Comparison of ENCODE assay signal across 2 cellular contexts in the genomic region with DNA sequence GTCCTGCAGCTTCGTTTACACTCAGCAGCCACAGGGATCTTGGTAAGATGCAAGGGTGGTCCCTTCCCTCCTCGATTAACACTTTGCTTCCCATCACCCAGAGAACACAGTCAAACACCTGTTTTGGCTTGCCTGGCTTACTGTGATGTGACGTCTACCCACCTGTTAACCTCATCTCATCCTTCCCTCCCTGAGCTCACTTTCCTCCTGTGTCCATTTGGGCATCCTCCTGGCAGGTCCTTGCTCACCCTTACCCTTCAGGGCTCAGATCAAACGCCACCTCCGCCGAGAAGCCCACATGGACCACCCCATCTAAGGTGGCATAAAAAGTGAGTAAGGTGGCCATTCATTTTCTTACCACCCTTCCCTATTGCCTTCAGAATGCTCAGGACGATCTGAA.
TF ChIP-seq lines count a peak whose summit lies in the region.

No MANE protein-coding gene starts in this region.

TF ChIP-seq in A549, 52 proteins besides CTCF, POLR2A, EP300 and RAD21 (continued from another document):
- TF ChIP-seq, protein P1, sequence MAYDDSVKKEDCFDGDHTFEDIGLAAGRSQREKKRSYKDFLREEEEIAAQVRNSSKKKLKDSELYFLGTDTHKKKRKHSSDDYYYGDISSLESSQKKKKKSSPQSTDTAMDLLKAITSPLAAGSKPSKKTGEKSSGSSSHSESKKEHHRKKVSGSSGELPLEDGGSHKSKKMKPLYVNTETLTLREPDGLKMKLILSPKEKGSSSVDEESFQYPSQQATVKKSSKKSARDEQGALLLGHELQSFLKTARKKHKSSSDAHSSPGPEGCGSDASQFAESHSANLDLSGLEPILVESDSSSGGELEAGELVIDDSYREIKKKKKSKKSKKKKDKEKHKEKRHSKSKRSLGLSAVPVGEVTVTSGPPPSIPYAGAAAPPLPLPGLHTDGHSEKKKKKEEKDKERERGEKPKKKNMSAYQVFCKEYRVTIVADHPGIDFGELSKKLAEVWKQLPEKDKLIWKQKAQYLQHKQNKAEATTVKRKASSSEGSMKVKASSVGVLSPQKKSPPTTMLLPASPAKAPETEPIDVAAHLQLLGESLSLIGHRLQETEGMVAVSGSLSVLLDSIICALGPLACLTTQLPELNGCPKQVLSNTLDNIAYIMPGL (CRISPR knock-in tag; IDR thresholded peaks at IDR 0.05; ENCODE audit: borderline replicate concordance), result no peak
- TF ChIP-seq POLR2AphosphoS2 (conservative IDR thresholded peaks at IDR 0.05; ENCODE audit: low read length), result no peak
- TF ChIP-seq TFCP2L1 (CRISPR knock-in tag; IDR thresholded peaks at IDR 0.05), result no peak
- TF ChIP-seq, protein P2, sequence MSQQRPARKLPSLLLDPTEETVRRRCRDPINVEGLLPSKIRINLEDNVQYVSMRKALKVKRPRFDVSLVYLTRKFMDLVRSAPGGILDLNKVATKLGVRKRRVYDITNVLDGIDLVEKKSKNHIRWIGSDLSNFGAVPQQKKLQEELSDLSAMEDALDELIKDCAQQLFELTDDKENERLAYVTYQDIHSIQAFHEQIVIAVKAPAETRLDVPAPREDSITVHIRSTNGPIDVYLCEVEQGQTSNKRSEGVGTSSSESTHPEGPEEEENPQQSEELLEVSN (IDR thresholded peaks at IDR 0.05; ENCODE audit: borderline replicate concordance, low read depth), result no peak
- no peak for TF ChIP-seq RCOR1 (IDR thresholded peaks at IDR 0.05; ENCODE audit: low read depth, low read length)
- TF ChIP-seq NPAS2 (CRISPR knock-in tag; IDR thresholded peaks at IDR 0.05; ENCODE audit: borderline replicate concordance), result no peak
- no peak for TF ChIP-seq EHMT2 (IDR thresholded peaks at IDR 0.05; ENCODE audit: low read depth)
- TF ChIP-seq ZC3H11A (IDR thresholded peaks at IDR 0.05), result no peak
- TF ChIP-seq, protein P3, sequence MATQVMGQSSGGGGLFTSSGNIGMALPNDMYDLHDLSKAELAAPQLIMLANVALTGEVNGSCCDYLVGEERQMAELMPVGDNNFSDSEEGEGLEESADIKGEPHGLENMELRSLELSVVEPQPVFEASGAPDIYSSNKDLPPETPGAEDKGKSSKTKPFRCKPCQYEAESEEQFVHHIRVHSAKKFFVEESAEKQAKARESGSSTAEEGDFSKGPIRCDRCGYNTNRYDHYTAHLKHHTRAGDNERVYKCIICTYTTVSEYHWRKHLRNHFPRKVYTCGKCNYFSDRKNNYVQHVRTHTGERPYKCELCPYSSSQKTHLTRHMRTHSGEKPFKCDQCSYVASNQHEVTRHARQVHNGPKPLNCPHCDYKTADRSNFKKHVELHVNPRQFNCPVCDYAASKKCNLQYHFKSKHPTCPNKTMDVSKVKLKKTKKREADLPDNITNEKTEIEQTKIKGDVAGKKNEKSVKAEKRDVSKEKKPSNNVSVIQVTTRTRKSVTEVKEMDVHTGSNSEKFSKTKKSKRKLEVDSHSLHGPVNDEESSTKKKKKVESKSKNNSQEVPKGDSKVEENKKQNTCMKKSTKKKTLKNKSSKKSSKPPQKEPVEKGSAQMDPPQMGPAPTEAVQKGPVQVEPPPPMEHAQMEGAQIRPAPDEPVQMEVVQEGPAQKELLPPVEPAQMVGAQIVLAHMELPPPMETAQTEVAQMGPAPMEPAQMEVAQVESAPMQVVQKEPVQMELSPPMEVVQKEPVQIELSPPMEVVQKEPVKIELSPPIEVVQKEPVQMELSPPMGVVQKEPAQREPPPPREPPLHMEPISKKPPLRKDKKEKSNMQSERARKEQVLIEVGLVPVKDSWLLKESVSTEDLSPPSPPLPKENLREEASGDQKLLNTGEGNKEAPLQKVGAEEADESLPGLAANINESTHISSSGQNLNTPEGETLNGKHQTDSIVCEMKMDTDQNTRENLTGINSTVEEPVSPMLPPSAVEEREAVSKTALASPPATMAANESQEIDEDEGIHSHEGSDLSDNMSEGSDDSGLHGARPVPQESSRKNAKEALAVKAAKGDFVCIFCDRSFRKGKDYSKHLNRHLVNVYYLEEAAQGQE (IDR thresholded peaks at IDR 0.05), result no peak
- TF ChIP-seq KDM1A (IDR thresholded peaks at IDR 0.05; ENCODE audit: low read depth), result no peak
- no peak for TF ChIP-seq MAFK (IDR thresholded peaks at IDR 0.05; ENCODE audit: partially characterized antibody)
- no peak for TF ChIP-seq FOXS1 (CRISPR knock-in tag; IDR thresholded peaks at IDR 0.05)
- TF ChIP-seq RNF2 (IDR thresholded peaks at IDR 0.05; ENCODE audit: borderline replicate concordance, low read depth), result no peak
- TF ChIP-seq HOXA7 (CRISPR knock-in tag; IDR thresholded peaks at IDR 0.05), result no peak
- TF ChIP-seq RARB (CRISPR knock-in tag; IDR thresholded peaks at IDR 0.05), result no peak
- TF ChIP-seq JUN (IDR thresholded peaks at IDR 0.05), result no peak
TF ChIP-seq in A549: peak in this region for 0.

TF ChIP-seq in HEK293, 187 proteins besides CTCF, POLR2A, EP300 and RAD21 (continued from another document):
- TF ChIP-seq SCRT1 (tag by site-specific recombination; IDR thresholded peaks at IDR 0.05; ENCODE audit: borderline replicate concordance), result peak; percentile 87
- TF ChIP-seq, protein P4, sequence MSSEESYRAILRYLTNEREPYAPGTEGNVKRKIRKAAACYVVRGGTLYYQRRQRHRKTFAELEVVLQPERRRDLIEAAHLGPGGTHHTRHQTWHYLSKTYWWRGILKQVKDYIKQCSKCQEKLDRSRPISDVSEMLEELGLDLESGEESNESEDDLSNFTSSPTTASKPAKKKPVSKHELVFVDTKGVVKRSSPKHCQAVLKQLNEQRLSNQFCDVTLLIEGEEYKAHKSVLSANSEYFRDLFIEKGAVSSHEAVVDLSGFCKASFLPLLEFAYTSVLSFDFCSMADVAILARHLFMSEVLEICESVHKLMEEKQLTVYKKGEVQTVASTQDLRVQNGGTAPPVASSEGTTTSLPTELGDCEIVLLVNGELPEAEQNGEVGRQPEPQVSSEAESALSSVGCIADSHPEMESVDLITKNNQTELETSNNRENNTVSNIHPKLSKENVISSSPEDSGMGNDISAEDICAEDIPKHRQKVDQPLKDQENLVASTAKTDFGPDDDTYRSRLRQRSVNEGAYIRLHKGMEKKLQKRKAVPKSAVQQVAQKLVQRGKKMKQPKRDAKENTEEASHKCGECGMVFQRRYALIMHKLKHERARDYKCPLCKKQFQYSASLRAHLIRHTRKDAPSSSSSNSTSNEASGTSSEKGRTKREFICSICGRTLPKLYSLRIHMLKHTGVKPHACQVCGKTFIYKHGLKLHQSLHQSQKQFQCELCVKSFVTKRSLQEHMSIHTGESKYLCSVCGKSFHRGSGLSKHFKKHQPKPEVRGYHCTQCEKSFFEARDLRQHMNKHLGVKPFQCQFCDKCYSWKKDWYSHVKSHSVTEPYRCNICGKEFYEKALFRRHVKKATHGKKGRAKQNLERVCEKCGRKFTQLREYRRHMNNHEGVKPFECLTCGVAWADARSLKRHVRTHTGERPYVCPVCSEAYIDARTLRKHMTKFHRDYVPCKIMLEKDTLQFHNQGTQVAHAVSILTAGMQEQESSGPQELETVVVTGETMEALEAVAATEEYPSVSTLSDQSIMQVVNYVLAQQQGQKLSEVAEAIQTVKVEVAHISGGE (tag by site-specific recombination; conservative IDR thresholded peaks at IDR 0.05; ENCODE audit: low read depth), result no peak
- TF ChIP-seq SCRT2 (tag by site-specific recombination; IDR thresholded peaks at IDR 0.05), result peak; percentile 88
- TF ChIP-seq ZNF10 (tag by site-specific recombination; IDR thresholded peaks at IDR 0.05), result no peak
- TF ChIP-seq BCL11A (tag by site-specific recombination; IDR thresholded peaks at IDR 0.05; ENCODE audit: low read depth), result no peak
- TF ChIP-seq REPIN1 (tag by site-specific recombination; IDR thresholded peaks at IDR 0.05; ENCODE audit: low read depth), result no peak
- TF ChIP-seq FEZF1 (tag by site-specific recombination; IDR thresholded peaks at IDR 0.05), result no peak
- no peak for TF ChIP-seq ZNF354C (tag by site-specific recombination; IDR thresholded peaks at IDR 0.05; ENCODE audit: borderline replicate concordance, low read depth)
- TF ChIP-seq ZNF777 (tag by site-specific recombination; IDR thresholded peaks at IDR 0.05; ENCODE audit: borderline replicate concordance), result no peak
- no peak for TF ChIP-seq ZNF341 (tag by site-specific recombination; IDR thresholded peaks at IDR 0.05; ENCODE audit: low read depth)
- TF ChIP-seq, protein P5, sequence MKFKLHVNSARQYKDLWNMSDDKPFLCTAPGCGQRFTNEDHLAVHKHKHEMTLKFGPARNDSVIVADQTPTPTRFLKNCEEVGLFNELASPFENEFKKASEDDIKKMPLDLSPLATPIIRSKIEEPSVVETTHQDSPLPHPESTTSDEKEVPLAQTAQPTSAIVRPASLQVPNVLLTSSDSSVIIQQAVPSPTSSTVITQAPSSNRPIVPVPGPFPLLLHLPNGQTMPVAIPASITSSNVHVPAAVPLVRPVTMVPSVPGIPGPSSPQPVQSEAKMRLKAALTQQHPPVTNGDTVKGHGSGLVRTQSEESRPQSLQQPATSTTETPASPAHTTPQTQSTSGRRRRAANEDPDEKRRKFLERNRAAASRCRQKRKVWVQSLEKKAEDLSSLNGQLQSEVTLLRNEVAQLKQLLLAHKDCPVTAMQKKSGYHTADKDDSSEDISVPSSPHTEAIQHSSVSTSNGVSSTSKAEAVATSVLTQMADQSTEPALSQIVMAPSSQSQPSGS (tag by site-specific recombination; IDR thresholded peaks at IDR 0.05; ENCODE audit: low read depth), result no peak
- TF ChIP-seq ZBTB21 (tag by site-specific recombination; IDR thresholded peaks at IDR 0.05), result no peak
